Comparison of ENCODE assay signal across 8 cellular contexts in the genomic region with DNA sequence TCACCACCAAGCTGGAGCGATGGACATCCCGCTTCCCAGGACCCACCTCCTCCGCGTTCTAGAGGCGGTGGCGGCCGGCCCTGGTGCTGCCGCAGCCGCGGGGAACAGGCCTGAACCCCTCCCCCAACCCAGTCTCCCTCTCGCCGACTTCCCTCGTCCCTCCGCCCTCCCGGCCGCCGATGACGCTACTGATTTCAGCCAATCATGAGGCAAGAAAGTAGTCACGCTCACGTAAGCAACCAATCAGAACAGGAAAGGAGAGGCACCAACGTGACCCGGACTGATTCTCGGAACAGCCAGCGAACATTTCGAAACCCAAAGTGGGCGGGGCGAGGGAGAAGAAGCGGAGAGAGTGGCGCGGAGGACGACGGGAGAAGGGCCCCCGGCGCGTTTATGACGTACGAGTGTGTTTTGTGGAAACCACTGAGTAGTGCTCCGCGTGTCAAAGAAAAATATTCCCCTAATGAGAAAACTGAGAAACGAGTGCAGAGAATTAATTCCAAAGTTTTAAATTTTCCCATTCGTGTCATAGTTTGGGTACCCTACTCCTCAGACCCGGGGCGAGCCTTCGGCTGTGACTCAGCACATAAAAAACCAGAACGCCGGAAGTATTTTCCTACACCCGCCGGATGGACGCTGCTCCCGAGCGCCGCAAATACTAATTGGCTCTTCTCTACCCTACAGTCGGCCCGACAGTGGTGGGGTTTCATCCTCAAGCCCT. TPM values are rescaled to one million over a fixed set of nuclear protein-coding genes. Genes with fewer than 3 reads are reported as not detected.
DNase-seq lines count a peak whose midpoint lies in the region; ATAC-seq and TF ChIP-seq lines count a peak whose summit lies in the region.

A gene with protein sequence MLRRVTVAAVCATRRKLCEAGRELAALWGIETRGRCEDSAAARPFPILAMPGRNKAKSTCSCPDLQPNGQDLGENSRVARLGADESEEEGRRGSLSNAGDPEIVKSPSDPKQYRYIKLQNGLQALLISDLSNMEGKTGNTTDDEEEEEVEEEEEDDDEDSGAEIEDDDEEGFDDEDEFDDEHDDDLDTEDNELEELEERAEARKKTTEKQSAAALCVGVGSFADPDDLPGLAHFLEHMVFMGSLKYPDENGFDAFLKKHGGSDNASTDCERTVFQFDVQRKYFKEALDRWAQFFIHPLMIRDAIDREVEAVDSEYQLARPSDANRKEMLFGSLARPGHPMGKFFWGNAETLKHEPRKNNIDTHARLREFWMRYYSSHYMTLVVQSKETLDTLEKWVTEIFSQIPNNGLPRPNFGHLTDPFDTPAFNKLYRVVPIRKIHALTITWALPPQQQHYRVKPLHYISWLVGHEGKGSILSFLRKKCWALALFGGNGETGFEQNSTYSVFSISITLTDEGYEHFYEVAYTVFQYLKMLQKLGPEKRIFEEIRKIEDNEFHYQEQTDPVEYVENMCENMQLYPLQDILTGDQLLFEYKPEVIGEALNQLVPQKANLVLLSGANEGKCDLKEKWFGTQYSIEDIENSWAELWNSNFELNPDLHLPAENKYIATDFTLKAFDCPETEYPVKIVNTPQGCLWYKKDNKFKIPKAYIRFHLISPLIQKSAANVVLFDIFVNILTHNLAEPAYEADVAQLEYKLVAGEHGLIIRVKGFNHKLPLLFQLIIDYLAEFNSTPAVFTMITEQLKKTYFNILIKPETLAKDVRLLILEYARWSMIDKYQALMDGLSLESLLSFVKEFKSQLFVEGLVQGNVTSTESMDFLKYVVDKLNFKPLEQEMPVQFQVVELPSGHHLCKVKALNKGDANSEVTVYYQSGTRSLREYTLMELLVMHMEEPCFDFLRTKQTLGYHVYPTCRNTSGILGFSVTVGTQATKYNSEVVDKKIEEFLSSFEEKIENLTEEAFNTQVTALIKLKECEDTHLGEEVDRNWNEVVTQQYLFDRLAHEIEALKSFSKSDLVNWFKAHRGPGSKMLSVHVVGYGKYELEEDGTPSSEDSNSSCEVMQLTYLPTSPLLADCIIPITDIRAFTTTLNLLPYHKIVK (minus strand): TSS at position 112 of the 721 bp plus-strand sequence. CDS start 112 bp downstream, outside the sequence.

- H3K27ac ChIP-seq in AG04450 (ENCODE audit: low read depth, low read length) (peak within 1 kb of the TSS; percentile 97), VCaP (peak within 1 kb of the TSS; percentile 95), mammary epithelial cell (ENCODE audit: insufficient read depth, low read depth, low read length) (peak within 1 kb of the TSS; percentile 97), skeletal muscle tissue (ENCODE audit: low read depth, low read length) (peak within 1 kb of the TSS; percentile 99)

- POLR2A ChIA-PET in AG04450 (lab: Yijun Ruan, JAX) = interaction anchor here (1.0 kb wide), 1 partner anchor 19 kb away, joined by 3 read pairs; no protein-coding TSS in a partner anchor

- dilution Hi-C loops in mammary epithelial cell (cut with HindIII; ENCODE audit: low sequenced_read_pairs) = no loop called here

- no peaks in the 10 kb centered on the region for H3K36me3 ChIP-seq in mammary epithelial cell (ENCODE audit: insufficient read depth, low read length)
- peaks cover 0 to 4% (median 0%) of the 10 kb centered on the region in 3 donors for H3K36me3 ChIP-seq in skeletal muscle tissue (ENCODE audit: control insufficient read depth in 3 of 3, insufficient read depth in 3 of 3, low read length in 3 of 3)

- ATAC-seq in GM18907 (IDR thresholded peaks at IDR 0.05; ENCODE audit: unreplicated experiment) (peak; percentile 95), HG03139 (IDR thresholded peaks at IDR 0.05; ENCODE audit: unreplicated experiment) (peak; percentile 93)

- no peaks in the 10 kb centered on the region for H4K20me1 ChIP-seq in mammary epithelial cell (ENCODE audit: insufficient read depth, low read length)

- WGBS in mammary epithelial cell (ENCODE audit: low coverage, missing lambda C conversion rate) = 3% methylated on average over 21 of the region's 54 CpGs

- H3K27me3 ChIP-seq in AG04450 (ENCODE audit: control insufficient read depth, insufficient read depth, low read length) (no peaks in the 10 kb centered on the region), mammary epithelial cell (ENCODE audit: insufficient read depth, low read length) (no peaks in the 10 kb centered on the region), skeletal muscle tissue (ENCODE audit: control insufficient read depth in 3 of 3, insufficient read depth in 3 of 3, low read length in 3 of 3) (peaks cover 7 to 9% (median 8%) of the 10 kb centered on the region in 3 donors)

- peaks cover 47% of the 10 kb centered on the region for H3K79me2 ChIP-seq in mammary epithelial cell (ENCODE audit: insufficient read depth, low read length)

- TF ChIP-seq CTCF in AG04450 (IDR thresholded peaks at IDR 0.05; ENCODE audit: low read depth, low read length) (no peak), VCaP (conservative IDR thresholded peaks at IDR 0.05) (no peak), mammary epithelial cell (conservative IDR thresholded peaks at IDR 0.05 in 1 of 2, IDR thresholded peaks at IDR 0.05 in 1 of 2; ENCODE audit: extremely low read depth in 1 of 2, insufficient read depth in 1 of 2, low read depth in 1 of 2, low read length in 2 of 2) (no peak)

- intact Hi-C loops in mammary epithelial cell (cut with micrococcal nuclease) = loop anchor here (2.0 to 5.0 kb wide), 3 partner anchors 40 to 124 kb away; no protein-coding TSS in a partner anchor

- H3K9me3 ChIP-seq in AG04450 (ENCODE audit: control insufficient read depth, insufficient read depth, low read length) (no peaks in the 10 kb centered on the region), mammary epithelial cell (replicated peaks; ENCODE audit: insufficient read depth, low read length) (no peaks in the 10 kb centered on the region), iPS-18c (ENCODE audit: control insufficient read depth, insufficient read depth, low read length) (no peaks in the 10 kb centered on the region), skeletal muscle tissue (ENCODE audit: control insufficient read depth in 3 of 3, low read length in 3 of 3) (no peaks in the 10 kb centered on the region)

- H3K4me1 ChIP-seq in mammary epithelial cell (ENCODE audit: insufficient read depth, low read length) (peaks cover 8% of the 10 kb centered on the region), skeletal muscle tissue (ENCODE audit: control insufficient read depth in 3 of 3, insufficient read depth in 3 of 3, low read length in 3 of 3) (peaks cover 20 to 30% (median 24%) of the 10 kb centered on the region in 3 donors)

- peak; percentile 99 for DNase-seq in AG04450 (ENCODE audit: low read depth, low spot score)
- DNase-seq in NCI-H2196 treated with DMSO at 0.1 percent for 48 hours (lab: John Stamatoyannopoulos, UW; ENCODE audit: unreplicated experiment) = peak; percentile 99
- DNase-seq in mammary epithelial cell = peak; percentile 100

- H2AFZ ChIP-seq in mammary epithelial cell (ENCODE audit: low read depth, low read length) = peak within 1 kb of the TSS; percentile 95

- H3K9ac ChIP-seq in mammary epithelial cell (ENCODE audit: insufficient read depth, low read length) (peak within 1 kb of the TSS; percentile 97), skeletal muscle tissue (ENCODE audit: low read depth in 1 of 3, low read length in 3 of 3) (peak within 1 kb of the TSS; percentile 100)

- H3K4me3 ChIP-seq in AG04450 (ENCODE audit: low read depth, low read length) (peak within 1 kb of the TSS; percentile 99), mammary epithelial cell (replicated peaks in 1 of 3; ENCODE audit: insufficient read depth in 1 of 3, low read depth in 2 of 3, low read length in 3 of 3) (peak within 1 kb of the TSS; percentile 74 to 100 (median 92)), iPS-18c (ENCODE audit: insufficient read depth, low read depth, low read length) (peak within 1 kb of the TSS; percentile 86), skeletal muscle tissue (ENCODE audit: low read length in 3 of 3) (peak within 1 kb of the TSS; percentile 98 to 99 (median 99))

- BruUV-seq in mammary epithelial cell (replicated peaks; lab: Mats Ljungman, UMichigan) = no TSS peak

- peak within 1 kb of the TSS; percentile 91 for H3K4me2 ChIP-seq in mammary epithelial cell (ENCODE audit: insufficient read depth, low read depth, low read length)

- CTCF ChIA-PET in AG04450 (lab: Charles Lee) = interaction anchor here (0.6 to 1.7 kb wide), 2 partner anchors 18 to 123 kb away, joined by 3 to 13 read pairs; no protein-coding TSS in a partner anchor
- CTCF ChIA-PET in mammary epithelial cell (lab: Charles Lee; ENCODE audit: low non-redundant PET) = no interaction called here

- in situ Hi-C loops in mammary epithelial cell (cut with MboI; ENCODE audit: low sequenced_read_pairs in 2 of 2) = no loop called here

RNA-seq across cellular contexts. Expression of the gene that starts here (rescaled TPM):
- 172 and 177 TPM in 2 replicates for polyA plus RNA-seq in AG04450 (2011; rRNA removed)
- 134 and 169 TPM in 2 replicates for polyA minus RNA-seq in AG04450 (2011; rRNA and poly(A)+ RNA removed)
- total RNA-seq in mammary epithelial cell = 100 to 1,000 TPM in 1 of 2 donors, 10 to 100 TPM in 1; 61.7 to 154 TPM
- polyA plus RNA-seq in mammary epithelial cell = 68.0 TPM
- 290 TPM for polyA minus RNA-seq in mammary epithelial cell
- 83.0 TPM for total RNA-seq in skeletal muscle tissue

Comparison
In these comparisons a context has a peak if more than half of its experiments do, and no peak if none do; other contexts are left out.
1. Peak in every context shown above with its lines: DNase-seq, ATAC-seq, H3K4me3 ChIP-seq and H3K27ac ChIP-seq.